ENCODE assay signal across 1 cellular context in the genomic region with DNA sequence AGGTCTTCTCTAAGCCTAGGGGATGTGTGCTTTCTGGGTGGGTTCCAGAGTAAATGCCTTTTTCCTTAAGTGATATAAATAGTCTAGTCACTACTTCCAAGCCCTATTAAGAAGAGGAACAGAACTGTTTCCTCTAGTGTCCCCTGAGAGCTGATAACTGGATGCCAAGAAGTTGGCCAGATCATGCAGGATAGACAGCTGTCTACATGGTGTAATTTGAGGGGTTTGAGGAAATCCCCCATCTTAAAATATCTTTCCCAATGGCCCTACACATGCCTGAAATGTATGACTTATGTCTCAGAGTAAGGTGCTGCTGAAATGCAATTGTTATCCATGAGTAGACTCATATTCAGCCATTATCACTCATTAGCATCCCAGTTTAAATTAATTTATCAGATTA.
TF ChIP-seq lines count a peak whose summit lies in the region.

No MANE protein-coding gene starts in this region.

TF ChIP-seq in GM23338, 12 proteins besides CTCF, POLR2A, EP300 and RAD21:
- TF ChIP-seq, protein P1, sequence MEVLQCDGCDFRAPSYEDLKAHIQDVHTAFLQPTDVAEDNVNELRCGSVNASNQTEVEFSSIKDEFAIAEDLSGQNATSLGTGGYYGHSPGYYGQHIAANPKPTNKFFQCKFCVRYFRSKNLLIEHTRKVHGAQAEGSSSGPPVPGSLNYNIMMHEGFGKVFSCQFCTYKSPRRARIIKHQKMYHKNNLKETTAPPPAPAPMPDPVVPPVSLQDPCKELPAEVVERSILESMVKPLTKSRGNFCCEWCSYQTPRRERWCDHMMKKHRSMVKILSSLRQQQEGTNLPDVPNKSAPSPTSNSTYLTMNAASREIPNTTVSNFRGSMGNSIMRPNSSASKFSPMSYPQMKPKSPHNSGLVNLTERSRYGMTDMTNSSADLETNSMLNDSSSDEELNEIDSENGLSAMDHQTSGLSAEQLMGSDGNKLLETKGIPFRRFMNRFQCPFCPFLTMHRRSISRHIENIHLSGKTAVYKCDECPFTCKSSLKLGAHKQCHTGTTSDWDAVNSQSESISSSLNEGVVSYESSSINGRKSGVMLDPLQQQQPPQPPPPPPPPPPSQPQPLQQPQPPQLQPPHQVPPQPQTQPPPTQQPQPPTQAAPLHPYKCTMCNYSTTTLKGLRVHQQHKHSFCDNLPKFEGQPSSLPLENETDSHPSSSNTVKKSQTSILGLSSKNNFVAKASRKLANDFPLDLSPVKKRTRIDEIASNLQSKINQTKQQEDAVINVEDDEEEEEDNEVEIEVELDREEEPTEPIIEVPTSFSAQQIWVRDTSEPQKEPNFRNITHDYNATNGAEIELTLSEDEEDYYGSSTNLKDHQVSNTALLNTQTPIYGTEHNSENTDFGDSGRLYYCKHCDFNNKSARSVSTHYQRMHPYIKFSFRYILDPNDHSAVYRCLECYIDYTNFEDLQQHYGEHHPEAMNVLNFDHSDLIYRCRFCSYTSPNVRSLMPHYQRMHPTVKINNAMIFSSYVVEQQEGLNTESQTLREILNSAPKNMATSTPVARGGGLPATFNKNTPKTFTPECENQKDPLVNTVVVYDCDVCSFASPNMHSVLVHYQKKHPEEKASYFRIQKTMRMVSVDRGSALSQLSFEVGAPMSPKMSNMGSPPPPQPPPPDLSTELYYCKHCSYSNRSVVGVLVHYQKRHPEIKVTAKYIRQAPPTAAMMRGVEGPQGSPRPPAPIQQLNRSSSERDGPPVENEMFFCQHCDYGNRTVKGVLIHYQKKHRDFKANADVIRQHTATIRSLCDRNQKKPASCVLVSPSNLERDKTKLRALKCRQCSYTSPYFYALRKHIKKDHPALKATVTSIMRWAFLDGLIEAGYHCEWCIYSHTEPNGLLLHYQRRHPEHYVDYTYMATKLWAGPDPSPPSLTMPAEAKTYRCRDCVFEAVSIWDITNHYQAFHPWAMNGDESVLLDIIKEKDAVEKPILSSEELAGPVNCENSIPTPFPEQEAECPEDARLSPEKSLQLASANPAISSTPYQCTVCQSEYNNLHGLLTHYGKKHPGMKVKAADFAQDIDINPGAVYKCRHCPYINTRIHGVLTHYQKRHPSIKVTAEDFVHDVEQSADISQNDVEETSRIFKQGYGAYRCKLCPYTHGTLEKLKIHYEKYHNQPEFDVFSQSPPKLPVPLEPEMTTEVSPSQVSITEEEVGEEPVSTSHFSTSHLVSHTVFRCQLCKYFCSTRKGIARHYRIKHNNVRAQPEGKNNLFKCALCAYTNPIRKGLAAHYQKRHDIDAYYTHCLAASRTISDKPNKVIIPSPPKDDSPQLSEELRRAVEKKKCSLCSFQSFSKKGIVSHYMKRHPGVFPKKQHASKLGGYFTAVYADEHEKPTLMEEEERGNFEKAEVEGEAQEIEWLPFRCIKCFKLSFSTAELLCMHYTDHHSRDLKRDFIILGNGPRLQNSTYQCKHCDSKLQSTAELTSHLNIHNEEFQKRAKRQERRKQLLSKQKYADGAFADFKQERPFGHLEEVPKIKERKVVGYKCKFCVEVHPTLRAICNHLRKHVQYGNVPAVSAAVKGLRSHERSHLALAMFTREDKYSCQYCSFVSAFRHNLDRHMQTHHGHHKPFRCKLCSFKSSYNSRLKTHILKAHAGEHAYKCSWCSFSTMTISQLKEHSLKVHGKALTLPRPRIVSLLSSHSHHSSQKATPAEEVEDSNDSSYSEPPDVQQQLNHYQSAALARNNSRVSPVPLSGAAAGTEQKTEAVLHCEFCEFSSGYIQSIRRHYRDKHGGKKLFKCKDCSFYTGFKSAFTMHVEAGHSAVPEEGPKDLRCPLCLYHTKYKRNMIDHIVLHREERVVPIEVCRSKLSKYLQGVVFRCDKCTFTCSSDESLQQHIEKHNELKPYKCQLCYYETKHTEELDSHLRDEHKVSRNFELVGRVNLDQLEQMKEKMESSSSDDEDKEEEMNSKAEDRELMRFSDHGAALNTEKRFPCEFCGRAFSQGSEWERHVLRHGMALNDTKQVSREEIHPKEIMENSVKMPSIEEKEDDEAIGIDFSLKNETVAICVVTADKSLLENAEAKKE (CRISPR knock-in tag; IDR thresholded peaks at IDR 0.05): no peak
- TF ChIP-seq JUNB (IDR thresholded peaks at IDR 0.05; ENCODE audit: unreplicated experiment): no peak
- TF ChIP-seq, protein P2, sequence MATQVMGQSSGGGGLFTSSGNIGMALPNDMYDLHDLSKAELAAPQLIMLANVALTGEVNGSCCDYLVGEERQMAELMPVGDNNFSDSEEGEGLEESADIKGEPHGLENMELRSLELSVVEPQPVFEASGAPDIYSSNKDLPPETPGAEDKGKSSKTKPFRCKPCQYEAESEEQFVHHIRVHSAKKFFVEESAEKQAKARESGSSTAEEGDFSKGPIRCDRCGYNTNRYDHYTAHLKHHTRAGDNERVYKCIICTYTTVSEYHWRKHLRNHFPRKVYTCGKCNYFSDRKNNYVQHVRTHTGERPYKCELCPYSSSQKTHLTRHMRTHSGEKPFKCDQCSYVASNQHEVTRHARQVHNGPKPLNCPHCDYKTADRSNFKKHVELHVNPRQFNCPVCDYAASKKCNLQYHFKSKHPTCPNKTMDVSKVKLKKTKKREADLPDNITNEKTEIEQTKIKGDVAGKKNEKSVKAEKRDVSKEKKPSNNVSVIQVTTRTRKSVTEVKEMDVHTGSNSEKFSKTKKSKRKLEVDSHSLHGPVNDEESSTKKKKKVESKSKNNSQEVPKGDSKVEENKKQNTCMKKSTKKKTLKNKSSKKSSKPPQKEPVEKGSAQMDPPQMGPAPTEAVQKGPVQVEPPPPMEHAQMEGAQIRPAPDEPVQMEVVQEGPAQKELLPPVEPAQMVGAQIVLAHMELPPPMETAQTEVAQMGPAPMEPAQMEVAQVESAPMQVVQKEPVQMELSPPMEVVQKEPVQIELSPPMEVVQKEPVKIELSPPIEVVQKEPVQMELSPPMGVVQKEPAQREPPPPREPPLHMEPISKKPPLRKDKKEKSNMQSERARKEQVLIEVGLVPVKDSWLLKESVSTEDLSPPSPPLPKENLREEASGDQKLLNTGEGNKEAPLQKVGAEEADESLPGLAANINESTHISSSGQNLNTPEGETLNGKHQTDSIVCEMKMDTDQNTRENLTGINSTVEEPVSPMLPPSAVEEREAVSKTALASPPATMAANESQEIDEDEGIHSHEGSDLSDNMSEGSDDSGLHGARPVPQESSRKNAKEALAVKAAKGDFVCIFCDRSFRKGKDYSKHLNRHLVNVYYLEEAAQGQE (IDR thresholded peaks at IDR 0.05; ENCODE audit: unreplicated experiment): no peak
- TF ChIP-seq EZH2phosphoT487 (IDR thresholded peaks at IDR 0.05; ENCODE audit: unreplicated experiment): no peak
- no peak for TF ChIP-seq ZNF114 (CRISPR knock-in tag; IDR thresholded peaks at IDR 0.05)
- TF ChIP-seq STAT1 (IDR thresholded peaks at IDR 0.05; ENCODE audit: unreplicated experiment): no peak
- TF ChIP-seq CREB1 (CRISPR knock-in tag; IDR thresholded peaks at IDR 0.05; ENCODE audit: low read depth): no peak
- TF ChIP-seq, protein P3, sequence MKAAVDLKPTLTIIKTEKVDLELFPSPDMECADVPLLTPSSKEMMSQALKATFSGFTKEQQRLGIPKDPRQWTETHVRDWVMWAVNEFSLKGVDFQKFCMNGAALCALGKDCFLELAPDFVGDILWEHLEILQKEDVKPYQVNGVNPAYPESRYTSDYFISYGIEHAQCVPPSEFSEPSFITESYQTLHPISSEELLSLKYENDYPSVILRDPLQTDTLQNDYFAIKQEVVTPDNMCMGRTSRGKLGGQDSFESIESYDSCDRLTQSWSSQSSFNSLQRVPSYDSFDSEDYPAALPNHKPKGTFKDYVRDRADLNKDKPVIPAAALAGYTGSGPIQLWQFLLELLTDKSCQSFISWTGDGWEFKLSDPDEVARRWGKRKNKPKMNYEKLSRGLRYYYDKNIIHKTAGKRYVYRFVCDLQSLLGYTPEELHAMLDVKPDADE (IDR thresholded peaks at IDR 0.05): no peak
- TF ChIP-seq POLR2AphosphoS5 (IDR thresholded peaks at IDR 0.05; ENCODE audit: low read depth): no peak
